ENCODE assay signal across 25 cellular contexts in genomic region chr2:23283-23682, GRCh38.
"Had no signal": no experiment of that assay in that cellular context is flagged by ENCODE, and none has a peak within 500 bp of the region (broad histone marks: within the 10 kb centered on the region; RNA-seq: fewer than 3 reads in every experiment).

No MANE protein-coding gene starts in this region.

- H3K27ac Mint-ChIP-seq: activated naive CD8-positive, alpha-beta T cell treated with anti-CD3 and anti-CD28 coated beads, Interleukin-2, amount 10 ng/mL, durations not matched to agents 7 days and 5 days; mesothelial cell of epicardium; neural progenitor cell had no signal

- H3K4me3 ChIP-seq: ascending aorta, gastrocnemius medialis, hepatocyte, neural progenitor cell, spleen, suprapubic skin, tibial artery had no signal

- H3K36me3 ChIP-seq: ascending aorta, brain microvascular endothelial cell, gastrocnemius medialis, neural progenitor cell, spleen, suprapubic skin, tibial artery had no signal

- H3K9me3 Mint-ChIP-seq: activated naive CD8-positive, alpha-beta T cell treated with anti-CD3 and anti-CD28 coated beads, Interleukin-2, amount 10 ng/mL, durations not matched to agents 7 days and 5 days; mesothelial cell of epicardium; neural progenitor cell had no signal

- H3K27ac ChIP-seq: ascending aorta, brain microvascular endothelial cell, gastrocnemius medialis, hepatocyte, neural progenitor cell, spleen, suprapubic skin, tibial artery had no signal

- H3K9me3 ChIP-seq: ascending aorta, gastrocnemius medialis, suprapubic skin, tibial artery had no signal

- H3K27me3 ChIP-seq: ascending aorta, brain microvascular endothelial cell, hepatocyte, neural progenitor cell, suprapubic skin had no signal

- DNase-seq: activated CD4-positive, alpha-beta T cell treated with anti-CD3 and anti-CD28 coated beads for 48 hours; activated CD4-positive, alpha-beta T cell treated with anti-CD3 and anti-CD28 coated beads, Interleukin-2, amount 50 U/mL, for 48 hours; activated CD8-positive, alpha-beta memory T cell treated with anti-CD3 and anti-CD28 coated beads for 24 hours; activated effector memory CD4-positive, alpha-beta T cell treated with Interleukin-2 at 50 U/mL for 16 hours; activated naive CD4-positive, alpha-beta T cell treated with Interleukin-2 at 50 U/mL for 16 hours; activated naive CD8-positive, alpha-beta T cell treated with anti-CD3 and anti-CD28 coated beads, Interleukin-2, amount 10 ng/mL, durations not matched to agents 7 days and 5 days; brain microvascular endothelial cell; cortex of kidney; effector memory CD8-positive, alpha-beta T cell; erythroblast; gastrocnemius medialis; glutamatergic neuron; left cardiac atrium; naive thymus-derived CD4-positive, alpha-beta T cell; occipital lobe; posterior cingulate gyrus; right cardiac atrium; spleen; stimulated activated naive CD4-positive, alpha-beta T cell; tibial artery had no signal

- H3K4me3 Mint-ChIP-seq: activated naive CD8-positive, alpha-beta T cell treated with anti-CD3 and anti-CD28 coated beads, Interleukin-2, amount 10 ng/mL, durations not matched to agents 7 days and 5 days; mesothelial cell of epicardium; neural progenitor cell had no signal

- H3K4me1 Mint-ChIP-seq: mesothelial cell of epicardium, neural progenitor cell had no signal

- H3K36me3 Mint-ChIP-seq: mesothelial cell of epicardium, neural progenitor cell had no signal

- H3K4me1 ChIP-seq: ascending aorta, gastrocnemius medialis, neural progenitor cell, tibial artery had no signal

- ATAC-seq: effector memory CD8-positive, alpha-beta T cell; gastrocnemius medialis; left cardiac atrium; naive thymus-derived CD4-positive, alpha-beta T cell; right cardiac atrium had no signal
